ENCODE assay signal across 8 cellular contexts in the genomic region with DNA sequence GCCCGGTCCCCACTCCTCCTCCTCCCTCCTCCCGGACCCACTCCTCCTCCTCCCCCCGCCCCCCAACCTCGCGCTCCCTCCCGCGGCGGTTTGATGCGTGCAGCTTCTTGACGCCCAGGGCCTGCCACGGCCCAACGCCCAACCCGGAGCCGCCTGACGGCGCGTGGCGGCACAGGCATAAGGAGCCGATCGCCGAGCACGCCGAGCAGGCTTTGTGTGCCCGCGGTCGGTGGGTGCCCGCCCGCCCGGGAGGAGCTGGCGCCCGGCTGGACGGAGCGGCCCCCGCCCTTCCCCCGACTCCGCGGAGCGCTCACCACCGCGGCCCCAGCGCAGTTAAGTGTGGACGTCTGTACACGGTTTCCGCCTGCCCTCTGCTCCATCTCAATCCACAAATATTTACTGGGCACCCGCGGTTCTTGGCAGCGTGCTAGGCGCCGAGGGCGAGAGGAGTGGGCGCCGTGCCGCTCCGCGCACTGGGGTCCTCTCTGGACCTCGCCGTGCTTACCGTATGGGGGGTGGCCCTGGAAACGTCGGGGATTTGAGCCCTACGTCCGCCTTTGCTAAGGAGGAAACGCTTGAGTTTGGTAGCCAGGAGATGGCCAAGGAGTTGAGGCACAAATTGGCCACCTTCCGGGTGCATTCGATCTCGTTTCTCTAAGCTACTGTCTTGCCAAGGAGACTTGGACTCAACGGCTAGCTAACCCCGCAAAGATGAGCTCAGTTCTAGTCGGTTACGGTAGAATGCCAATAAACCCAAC. TPM values are rescaled to one million over a fixed set of nuclear protein-coding genes. Genes with fewer than 3 reads are reported as not detected.
DNase-seq lines count a peak whose midpoint lies in the region; FAIRE-seq and TF ChIP-seq lines count a peak whose summit lies in the region.

No MANE protein-coding gene starts in this region.

- peaks cover 45 to 63% (median 55%) of the 10 kb centered on the region in 3 donors for H3K4me1 Mint-ChIP-seq in CD8-positive, alpha-beta memory T cell

- TF ChIP-seq EP300 in H1 (IDR thresholded peaks at IDR 0.05; ENCODE audit: borderline replicate concordance in 1 of 2, low read depth in 2 of 2, low read length in 2 of 2): peak in 1 of 2 experiments; percentile 84; a peak in 1 of 3 replicates

- peak overlapping the region; percentile 90 for H3K56ac ChIP-seq in H1 (replicated peaks; ENCODE audit: insufficient read length, low read depth, low read length)
- H3K56ac ChIP-seq in mesendoderm (ENCODE audit: low read length): peak overlapping the region; percentile 98

- H4K8ac ChIP-seq in H1 (ENCODE audit: extremely low read depth, insufficient read depth, low read length): peak overlapping the region; percentile 97
- H4K8ac ChIP-seq in mesendoderm (ENCODE audit: low read depth, low read length): no peak overlapping the region

- no peak for TF ChIP-seq RAD21 in H1 (IDR thresholded peaks at IDR 0.05 in 1 of 2, conservative IDR thresholded peaks at IDR 0.05 in 1 of 2; ENCODE audit: low read depth in 2 of 2, low read length in 2 of 2)

- peak overlapping the region; percentile 86 to 97 (median 92) for H3K4me3 Mint-ChIP-seq in CD8-positive, alpha-beta memory T cell

- peak overlapping the region; percentile 85 for H4K5ac ChIP-seq in H1 (ENCODE audit: insufficient read length, low read depth, low read length)
- peak overlapping the region; percentile 68 for H4K5ac ChIP-seq in mesendoderm (ENCODE audit: low read length)

- no peaks in the 10 kb centered on the region for H3K27me3 ChIP-seq in CD8-positive, alpha-beta memory T cell (ENCODE audit: insufficient read depth, low read length, poor library complexity, severe bottlenecking)
- no peaks in the 10 kb centered on the region for H3K27me3 ChIP-seq in H1 (replicated peaks in 1 of 4; ENCODE audit: control insufficient read depth in 3 of 4, extremely low read depth in 1 of 4, insufficient read depth in 3 of 4, low read length in 3 of 4)
- no peaks in the 10 kb centered on the region for H3K27me3 ChIP-seq in mesendoderm (ENCODE audit: insufficient read depth, low read length, poor library complexity)

- H3K9me3 Mint-ChIP-seq in CD8-positive, alpha-beta memory T cell: no peaks in the 10 kb centered on the region

- TF ChIP-seq CTCF in GM20000 (IDR thresholded peaks at IDR 0.05; ENCODE audit: extremely low read depth, missing control alignments) (no peak), H1 (IDR thresholded peaks at IDR 0.05; ENCODE audit: control extremely low read depth in 1 of 3, insufficient read depth in 1 of 3, low read depth in 1 of 3, low read length in 3 of 3) (no peak; a peak in 1 of 4 replicates)

- H2BK15ac ChIP-seq in H1 (ENCODE audit: low read length) (peak overlapping the region; percentile 82; the same call in 1 of the 2 replicates), mesendoderm (replicated peaks; ENCODE audit: low read depth) (no peak overlapping the region)

- peak overlapping the region; percentile 86 for H3K18ac ChIP-seq in H1 (ENCODE audit: extremely low read depth, low read length)
- peak overlapping the region; percentile 57 for H3K18ac ChIP-seq in mesendoderm (ENCODE audit: low read length)

- peak; percentile 65 to 79; a peak in 2 of 3 replicates for TF ChIP-seq POLR2A in H1 (IDR thresholded peaks at IDR 0.05; ENCODE audit: control extremely low read depth in 1 of 2, low read depth in 2 of 2, low read length in 2 of 2)

- peak overlapping the region; percentile 87 to 97 (median 93) for H3K27ac Mint-ChIP-seq in CD8-positive, alpha-beta memory T cell

- H3K9me3 ChIP-seq in CD8-positive, alpha-beta memory T cell (ENCODE audit: low read length): no peaks in the 10 kb centered on the region
- no peaks in the 10 kb centered on the region for H3K9me3 ChIP-seq in H1 (ENCODE audit: insufficient read depth in 2 of 2, low read depth in 1 of 2, low read length in 1 of 2)

- peak overlapping the region; percentile 92 for H3K4me3 ChIP-seq in CD8-positive, alpha-beta memory T cell (ENCODE audit: low read length)
- H3K4me3 ChIP-seq in H1 (ENCODE audit: extremely low read depth in 1 of 4, insufficient read depth in 2 of 4, low read depth in 3 of 4, low read length in 4 of 4): peak overlapping the region; percentile 86 to 100 (median 95)
- peak overlapping the region; percentile 89 for H3K4me3 ChIP-seq in mesendoderm (ENCODE audit: low read length)

- no peaks in the 10 kb centered on the region for H3K36me3 ChIP-seq in CD8-positive, alpha-beta memory T cell (ENCODE audit: insufficient read depth, low read length)
- no peaks in the 10 kb centered on the region for H3K36me3 ChIP-seq in H1 (ENCODE audit: control insufficient read depth in 2 of 4, insufficient read depth in 4 of 4, low read length in 3 of 4)
- H3K36me3 ChIP-seq in mesendoderm (ENCODE audit: control insufficient read depth, insufficient read depth, low read length): peaks cover 2% of the 10 kb centered on the region

- WGBS in H1 (ENCODE audit: extremely low coverage in 1 of 2, insufficient coverage in 1 of 2, insufficient read length in 1 of 2, insufficient replicate concordance in 2 of 2, low coverage in 1 of 2, low lambda C conversion rate in 2 of 2, missing lambda C conversion rate in 1 of 2), 2 experiments: 1% methylated on average over 36 of the region's 70 CpGs; no CpG with 5 or more reads in 1 of the 2 experiments
- WGBS in mesendoderm (ENCODE audit: extremely low coverage, insufficient coverage, low lambda C conversion rate): no CpG with 5 or more reads among the region's 70 CpGs

- peak overlapping the region; percentile 85 for H3K27ac ChIP-seq in CD8-positive, alpha-beta memory T cell (ENCODE audit: low read depth, low read length)
- H3K27ac ChIP-seq in H1 (ENCODE audit: low read depth, low read length) (peak overlapping the region; percentile 85), mesendoderm (ENCODE audit: low read depth, low read length) (peak overlapping the region; percentile 45)

- H2AK5ac ChIP-seq in H1 (ENCODE audit: low read depth, low read length) (no peak overlapping the region), mesendoderm (ENCODE audit: low read length) (peak overlapping the region; percentile 2)

- H2BK20ac ChIP-seq in H1 (ENCODE audit: low read length): no peak overlapping the region

- peaks cover 10% of the 10 kb centered on the region for H3K23me2 ChIP-seq in H1 (ENCODE audit: low read depth, low read length)

- H2BK5ac ChIP-seq in H1 (ENCODE audit: low read depth, low read length) (peak overlapping the region; percentile 79), mesendoderm (ENCODE audit: low read length) (peak overlapping the region; percentile 75)

- H3K23ac ChIP-seq in H1 (ENCODE audit: insufficient read length): no peak overlapping the region
- no peak overlapping the region for H3K23ac ChIP-seq in mesendoderm (ENCODE audit: low read length)

- POLR2A ChIA-PET in CD8-positive, alpha-beta memory T cell (lab: Charles Lee): interaction anchor here (1.3 to 2.6 kb wide), 5 partner anchors 10 to 46 kb away, joined by 4 to 42 read pairs (median 16); partner anchors contain the start of genes CRABP2, ISG20L2, METTL25B and MRPL24
- POLR2A ChIA-PET in H1 (lab: Charles Lee; ENCODE audit: partially characterized antibody): interaction anchor here (0.9 to 8.8 kb wide), 27 partner anchors 8 to 110 kb away, joined by 3 to 121 read pairs (median 4); partner anchors contain the start of genes BCAN, ISG20L2, METTL25B and MRPL24

- peak overlapping the region; percentile 59; the same call in 1 of the 2 replicates for H2AFZ ChIP-seq in H1 (ENCODE audit: low read length)

- CTCF ChIA-PET in CD8-positive, alpha-beta memory T cell (lab: Charles Lee): interaction anchor here (0.7 to 4.0 kb wide), 9 partner anchors 11 to 109 kb away, joined by 3 to 16 read pairs (median 4); partner anchors contain the start of genes ISG20L2, METTL25B, MRPL24 and PRCC
- CTCF ChIA-PET in H1 (lab: Charles Lee; ENCODE audit: partially characterized antibody): interaction anchor here (0.8 to 3.2 kb wide), 15 partner anchors 9 to 124 kb away, joined by 3 to 26 read pairs (median 4); partner anchors contain the start of genes ISG20L2, METTL25B, NTRK1 and PRCC

- no peaks in the 10 kb centered on the region for H3K27me3 Mint-ChIP-seq in CD8-positive, alpha-beta memory T cell

- peaks cover 0 to 11% (median 0%) of the 10 kb centered on the region in 3 donors for H3K36me3 Mint-ChIP-seq in CD8-positive, alpha-beta memory T cell

- H3K14ac ChIP-seq in H1 (ENCODE audit: insufficient read length): peak overlapping the region; percentile 35

- H3K4me2 ChIP-seq in H1 (ENCODE audit: insufficient read depth in 1 of 2, low read depth in 2 of 2, low read length in 2 of 2): peak overlapping the region; percentile 63 to 91
- H3K4me2 ChIP-seq in mesendoderm (ENCODE audit: low read length): peak overlapping the region; percentile 41

- peak; percentile 91 to 97 (median 96) for DNase-seq in CD8-positive, alpha-beta memory T cell
- DNase-seq in GM20000 (ENCODE audit: low spot score) (peak; percentile 98), HUDEP-2 (lab: John Stamatoyannopoulos, UW; ENCODE audit: unreplicated experiment in 76 of 76) (peak in 74 of 76 experiments; percentile 56 to 98 (median 95)), NOMO-1 treated with DMSO at 0.1 percent for 48 hours (lab: John Stamatoyannopoulos, UW; ENCODE audit: unreplicated experiment) (peak; percentile 87), H1 (ENCODE audit: low read depth in 1 of 2, low spot score in 2 of 2) (peak; percentile 91 to 93), mesendoderm (peak; percentile 98)
- peak; percentile 90 for DNase-seq in activated CD8-positive, alpha-beta memory T cell treated with anti-CD3 and anti-CD28 coated beads, Interleukin-2, amount 50 U/mL, for 1 hour (ENCODE audit: extremely low read depth)
- peak; percentile 91 for DNase-seq in stimulated activated CD8-positive, alpha-beta memory T cell treated with anti-CD3 and anti-CD28 coated beads, Interleukin-12 subunit alpha, Interleukin-12 subunit beta, amount 100 ng/mL, for 24 hours (ENCODE audit: extremely low read depth)

- H3K9ac ChIP-seq in H1 (replicated peaks in 1 of 4; ENCODE audit: extremely low read depth in 1 of 4, low read depth in 3 of 4, low read length in 3 of 4) (peak overlapping the region; percentile 80 to 97 (median 96)), mesendoderm (ENCODE audit: low read length) (peak overlapping the region; percentile 97)

- H2BK120ac ChIP-seq in H1 (replicated peaks; ENCODE audit: low read depth, low read length) (peak overlapping the region; percentile 41), mesendoderm (ENCODE audit: low read depth, low read length) (peak overlapping the region; percentile 16)

- no peak for FAIRE-seq in H1 (lab: Jason Lieb, UNC)

- H3K4ac ChIP-seq in H1 (replicated peaks; ENCODE audit: insufficient read length, low read depth, low read length) (peak overlapping the region; percentile 79), mesendoderm (ENCODE audit: low read depth, low read length) (peak overlapping the region; percentile 76)

- peak overlapping the region; percentile 82; the same call in 1 of the 2 replicates for H2BK12ac ChIP-seq in H1 (ENCODE audit: low read depth, low read length)

- H3K79me2 ChIP-seq in H1 (ENCODE audit: control insufficient read depth in 1 of 2, insufficient read depth in 2 of 2, low read length in 2 of 2) (peaks cover 23 to 54% of the 10 kb centered on the region in 2 experiments), mesendoderm (ENCODE audit: control insufficient read depth, insufficient read depth, low read length) (peaks cover 50% of the 10 kb centered on the region)

- H3K4me1 ChIP-seq in CD8-positive, alpha-beta memory T cell (ENCODE audit: insufficient read depth, low read length): peaks cover 43% of the 10 kb centered on the region
- H3K4me1 ChIP-seq in H1 (replicated peaks in 1 of 4; ENCODE audit: control insufficient read depth in 3 of 4, insufficient read depth in 4 of 4, low read length in 3 of 4) (peaks cover 24 to 36% (median 27%) of the 10 kb centered on the region in 4 experiments), mesendoderm (ENCODE audit: control insufficient read depth, low read depth, low read length) (peaks cover 22% of the 10 kb centered on the region)

- H4K91ac ChIP-seq in H1 (replicated peaks; ENCODE audit: insufficient read length, low read length): peak overlapping the region; percentile 89

- peaks cover 11% of the 10 kb centered on the region for H3K79me1 ChIP-seq in H1 (ENCODE audit: low read depth, low read length)
- peaks cover 5% of the 10 kb centered on the region for H3K79me1 ChIP-seq in mesendoderm (ENCODE audit: low read length)

- H4K20me1 ChIP-seq in H1 (replicated peaks in 1 of 2; ENCODE audit: control insufficient read depth in 1 of 2, insufficient read depth in 2 of 2, low read length in 2 of 2): peaks cover 0 to 3% of the 10 kb centered on the region in 2 experiments

RNA-seq across cellular contexts. Expression of gene HDGF, which starts 0.4 kb away (rescaled TPM):
- 100 to 1,000 TPM; 297 to 299 TPM for total RNA-seq in CD8-positive, alpha-beta memory T cell
- 46.0 TPM for polyA plus RNA-seq in CD8-positive, alpha-beta memory T cell
- total RNA-seq in H1 (2021; fragmentation: NEBNext Ultra II Directional; extraction: Animal tissue kit (Norgen Biotek cat#: 25700)): 391 and 395 TPM in 2 replicates
- 132 and 145 TPM in 2 replicates for polyA plus RNA-seq in H1 (2011; rRNA removed)
- 180 TPM for polyA plus RNA-seq in H1 (2011; cell fraction: cytosol; rRNA removed)
- polyA plus RNA-seq in H1 (2011; cell fraction: nucleus; rRNA removed): 141 TPM
- polyA plus RNA-seq in H1 (2012, experiment 1 of 2): 267 to 330 TPM (median 294 TPM) in 4 replicates
- 483 TPM for polyA plus RNA-seq in H1 (2012, experiment 2 of 2)
- 238 TPM for polyA plus RNA-seq in H1 (2013, experiment 1 of 2)
- 239 TPM for polyA plus RNA-seq in H1 (2013, experiment 2 of 2)
- polyA minus RNA-seq in H1 (2011; rRNA and poly(A)+ RNA removed): 125 and 126 TPM in 2 replicates
- 107 TPM for polyA minus RNA-seq in H1 (2011; cell fraction: cytosol; rRNA and poly(A)+ RNA removed)
- polyA minus RNA-seq in H1 (2011; cell fraction: nucleus; rRNA and poly(A)+ RNA removed): 57.3 TPM
- polyA plus RNA-seq in mesendoderm (2013, experiment 1 of 2): 388 TPM
- 388 TPM for polyA plus RNA-seq in mesendoderm (2013, experiment 2 of 2)

RNA-seq across cellular contexts. Expression of gene MRPL24, which starts 11.0 kb away (rescaled TPM):
- 100 to 1,000 TPM; 122 to 131 TPM for total RNA-seq in CD8-positive, alpha-beta memory T cell
- 92.2 TPM for polyA plus RNA-seq in CD8-positive, alpha-beta memory T cell
- 34.4 and 35.2 TPM in 2 replicates for total RNA-seq in H1 (2021; fragmentation: NEBNext Ultra II Directional; extraction: Animal tissue kit (Norgen Biotek cat#: 25700))
- polyA plus RNA-seq in H1 (2011; rRNA removed): 23.4 and 29.7 TPM in 2 replicates
- 37.5 TPM for polyA plus RNA-seq in H1 (2011; cell fraction: cytosol; rRNA removed)
- 38.2 TPM for polyA plus RNA-seq in H1 (2011; cell fraction: nucleus; rRNA removed)
- 35.6 to 51.4 TPM (median 46.6 TPM) in 4 replicates for polyA plus RNA-seq in H1 (2012, experiment 1 of 2)
- polyA plus RNA-seq in H1 (2012, experiment 2 of 2): 48.1 TPM
- polyA plus RNA-seq in H1 (2013, experiment 1 of 2): 51.5 TPM
- polyA plus RNA-seq in H1 (2013, experiment 2 of 2): 51.0 TPM
- polyA minus RNA-seq in H1 (2011; rRNA and poly(A)+ RNA removed): 19.8 and 22.1 TPM in 2 replicates
- 12.4 TPM for polyA minus RNA-seq in H1 (2011; cell fraction: cytosol; rRNA and poly(A)+ RNA removed)
- polyA minus RNA-seq in H1 (2011; cell fraction: nucleus; rRNA and poly(A)+ RNA removed): 11.6 TPM
- polyA plus RNA-seq in mesendoderm (2013, experiment 1 of 2): 30.0 TPM
- polyA plus RNA-seq in mesendoderm (2013, experiment 2 of 2): 29.4 TPM

RNA-seq across cellular contexts. Expression of gene PRCC, which starts 15.4 kb away (rescaled TPM):
- 100 to 1,000 TPM; 106 to 111 TPM for total RNA-seq in CD8-positive, alpha-beta memory T cell
- polyA plus RNA-seq in CD8-positive, alpha-beta memory T cell: 45.9 TPM
- 102 and 115 TPM in 2 replicates for total RNA-seq in H1 (2021; fragmentation: NEBNext Ultra II Directional; extraction: Animal tissue kit (Norgen Biotek cat#: 25700))
- polyA plus RNA-seq in H1 (2011; rRNA removed): 84.1 and 95.2 TPM in 2 replicates
- polyA plus RNA-seq in H1 (2011; cell fraction: cytosol; rRNA removed): 79.7 TPM
- 89.8 TPM for polyA plus RNA-seq in H1 (2011; cell fraction: nucleus; rRNA removed)
- polyA plus RNA-seq in H1 (2012, experiment 1 of 2): 83.1 to 103 TPM (median 99.5 TPM) in 4 replicates
- 104 TPM for polyA plus RNA-seq in H1 (2012, experiment 2 of 2)
- 120 TPM for polyA plus RNA-seq in H1 (2013, experiment 1 of 2)
- 116 TPM for polyA plus RNA-seq in H1 (2013, experiment 2 of 2)
- 89.1 and 141 TPM in 2 replicates for polyA minus RNA-seq in H1 (2011; rRNA and poly(A)+ RNA removed)
- 71.3 TPM for polyA minus RNA-seq in H1 (2011; cell fraction: cytosol; rRNA and poly(A)+ RNA removed)
- 54.9 TPM for polyA minus RNA-seq in H1 (2011; cell fraction: nucleus; rRNA and poly(A)+ RNA removed)
- 153 TPM for polyA plus RNA-seq in mesendoderm (2013, experiment 1 of 2)
- polyA plus RNA-seq in mesendoderm (2013, experiment 2 of 2): 139 TPM

RNA-seq across cellular contexts. Expression of gene ISG20L2, which starts 23.3 kb away (rescaled TPM):
- 10 to 100 TPM; 69.4 to 75.9 TPM for total RNA-seq in CD8-positive, alpha-beta memory T cell
- 25.0 TPM for polyA plus RNA-seq in CD8-positive, alpha-beta memory T cell
- 47.5 and 53.1 TPM in 2 replicates for total RNA-seq in H1 (2021; fragmentation: NEBNext Ultra II Directional; extraction: Animal tissue kit (Norgen Biotek cat#: 25700))
- 46.9 and 53.0 TPM in 2 replicates for polyA plus RNA-seq in H1 (2011; rRNA removed)
- polyA plus RNA-seq in H1 (2011; cell fraction: cytosol; rRNA removed): 41.8 TPM
- 29.0 TPM for polyA plus RNA-seq in H1 (2011; cell fraction: nucleus; rRNA removed)
- 35.0 to 48.9 TPM (median 43.5 TPM) in 4 replicates for polyA plus RNA-seq in H1 (2012, experiment 1 of 2)
- polyA plus RNA-seq in H1 (2012, experiment 2 of 2): 48.4 TPM
- 50.4 TPM for polyA plus RNA-seq in H1 (2013, experiment 1 of 2)
- polyA plus RNA-seq in H1 (2013, experiment 2 of 2): 50.3 TPM
- 69.4 and 87.6 TPM in 2 replicates for polyA minus RNA-seq in H1 (2011; rRNA and poly(A)+ RNA removed)
- polyA minus RNA-seq in H1 (2011; cell fraction: cytosol; rRNA and poly(A)+ RNA removed): 15.5 TPM
- 40.7 TPM for polyA minus RNA-seq in H1 (2011; cell fraction: nucleus; rRNA and poly(A)+ RNA removed)
- polyA plus RNA-seq in mesendoderm (2013, experiment 1 of 2): 75.9 TPM
- 76.2 TPM for polyA plus RNA-seq in mesendoderm (2013, experiment 2 of 2)

RNA-seq across cellular contexts. Expression of gene METTL25B, which starts 23.6 kb away (rescaled TPM):
- 10 to 100 TPM; 29.6 to 29.7 TPM for total RNA-seq in CD8-positive, alpha-beta memory T cell
- polyA plus RNA-seq in CD8-positive, alpha-beta memory T cell: 4.2 TPM
- total RNA-seq in H1 (2021; fragmentation: NEBNext Ultra II Directional; extraction: Animal tissue kit (Norgen Biotek cat#: 25700)): 28.4 and 31.8 TPM in 2 replicates
- polyA plus RNA-seq in H1 (2011; rRNA removed): 30.1 and 43.1 TPM in 2 replicates
- polyA plus RNA-seq in H1 (2011; cell fraction: cytosol; rRNA removed): 38.2 TPM
- 75.5 TPM for polyA plus RNA-seq in H1 (2011; cell fraction: nucleus; rRNA removed)
- 30.1 to 33.3 TPM (median 31.2 TPM) in 4 replicates for polyA plus RNA-seq in H1 (2012, experiment 1 of 2)
- 29.8 TPM for polyA plus RNA-seq in H1 (2012, experiment 2 of 2)
- 39.5 TPM for polyA plus RNA-seq in H1 (2013, experiment 1 of 2)
- polyA plus RNA-seq in H1 (2013, experiment 2 of 2): 35.7 TPM
- 21.0 and 21.3 TPM in 2 replicates for polyA minus RNA-seq in H1 (2011; rRNA and poly(A)+ RNA removed)
- 21.1 TPM for polyA minus RNA-seq in H1 (2011; cell fraction: cytosol; rRNA and poly(A)+ RNA removed)
- 19.6 TPM for polyA minus RNA-seq in H1 (2011; cell fraction: nucleus; rRNA and poly(A)+ RNA removed)
- 12.0 TPM for polyA plus RNA-seq in mesendoderm (2013, experiment 1 of 2)
- 11.6 TPM for polyA plus RNA-seq in mesendoderm (2013, experiment 2 of 2)

Comparison
In these comparisons a context has a peak if more than half of its experiments do, and no peak if none do; other contexts are left out.
1. Peak in every context shown above with its lines: DNase-seq, H3K4me3 ChIP-seq and H3K27ac ChIP-seq.